In the genomic region with DNA sequence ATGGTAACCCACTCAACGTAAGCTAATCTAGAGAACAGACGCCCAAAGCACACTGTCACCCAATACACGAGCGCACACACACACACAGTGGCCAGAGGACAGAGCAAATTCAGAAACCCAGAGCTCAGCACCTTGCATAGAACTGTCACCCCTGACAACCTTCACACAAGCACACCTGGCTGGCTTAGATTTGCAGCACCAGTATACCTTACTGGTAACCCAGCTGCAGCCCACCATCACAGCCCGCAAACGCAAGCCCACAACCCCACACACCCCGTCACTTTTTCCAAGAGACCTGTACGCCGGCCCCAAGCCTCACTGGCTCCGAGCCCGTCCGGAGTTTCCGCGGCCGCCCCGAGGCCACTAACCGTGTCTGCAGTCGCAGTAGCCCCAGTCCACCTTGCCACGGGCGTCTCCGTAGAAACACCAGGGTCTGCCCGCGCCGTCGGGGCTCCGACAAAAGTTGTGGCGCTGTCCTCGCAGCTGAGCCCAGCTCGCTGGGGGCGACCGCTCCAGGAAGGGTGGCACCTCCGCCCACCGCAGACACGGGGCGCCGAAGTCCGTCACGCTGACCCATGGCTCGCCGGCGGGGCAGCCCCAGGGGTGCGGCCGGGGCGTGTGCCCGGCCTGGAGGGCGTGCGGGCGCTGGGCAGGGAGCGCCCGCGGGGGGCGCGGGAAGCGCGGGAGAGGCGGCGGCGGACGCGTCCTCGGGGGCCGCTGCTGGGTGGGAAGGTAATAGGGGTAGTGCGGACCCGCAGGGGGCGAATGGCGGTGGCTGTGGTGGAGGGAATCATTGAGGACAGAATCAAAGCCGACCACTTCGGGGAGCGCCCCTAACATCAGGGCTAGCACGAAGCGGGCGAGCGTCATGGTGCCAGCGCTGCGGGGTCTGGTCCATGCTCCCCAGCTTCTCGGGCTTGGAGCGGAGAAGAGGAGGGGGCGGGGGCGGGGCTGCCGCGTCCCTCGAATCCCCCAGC, we compare ENCODE assay signal across 8 cellular contexts. TPM values are rescaled to one million over a fixed set of nuclear protein-coding genes. Genes with fewer than 3 reads are reported as not detected.
DNase-seq lines count a peak whose midpoint lies in the region; ATAC-seq and TF ChIP-seq lines count a peak whose summit lies in the region.

No MANE protein-coding gene starts in this region.

- TF ChIP-seq EP300 in esophagus muscularis mucosa (IDR thresholded peaks at IDR 0.05), result no peak

- H3K4me3 ChIP-seq in esophagus muscularis mucosa, result peak overlapping the region; percentile 52 to 67 (median 55)

- H3K9me3 ChIP-seq in esophagus muscularis mucosa, result no peaks in the 10 kb centered on the region

- no peak for TF ChIP-seq POLR2A in esophagus muscularis mucosa (IDR thresholded peaks at IDR 0.05; ENCODE audit: low read depth)

- DNase-seq in D341Med (ENCODE audit: low spot score) (peak; percentile 78), esophagus muscularis mucosa (ENCODE audit: extremely low spot score) (no peak), NCI-H1694 (lab: John Stamatoyannopoulos, UW) (no peak), ureter (ENCODE audit: low spot score) (no peak)
- no peak for DNase-seq in T-helper 2 cell treated with Interferon-gamma antibody and Interleukin-4, amounts not matched to agents 5 μg/mL and 100 μg/mL, for 36 hours (ENCODE audit: low spot score)

- no peaks in the 10 kb centered on the region for H3K9me3 Mint-ChIP-seq in T-helper 2 cell treated with Interferon-gamma antibody and Interleukin-4, amounts not matched to agents 5 μg/mL and 100 μg/mL, for 36 hours
- no peaks in the 10 kb centered on the region for H3K9me3 Mint-ChIP-seq in nephron

- peaks cover 0 to 61% (median 33%) of the 10 kb centered on the region in 4 donors for H3K27me3 ChIP-seq in esophagus muscularis mucosa

- H3K4me1 ChIP-seq in esophagus muscularis mucosa, result peaks cover 5 to 20% (median 18%) of the 10 kb centered on the region in 4 donors

- H3K27ac Mint-ChIP-seq in T-helper 2 cell treated with Interferon-gamma antibody and Interleukin-4, amounts not matched to agents 5 μg/mL and 100 μg/mL, for 36 hours, result no peak overlapping the region
- peak overlapping the region; percentile 75 to 87 (median 81) for H3K27ac Mint-ChIP-seq in nephron

- intact Hi-C loops in esophagus muscularis mucosa (cut with DNase I), result loop anchor here (5.0 kb wide), 1 partner anchor 70 kb away; no protein-coding TSS in a partner anchor

- TF ChIP-seq CTCF in esophagus muscularis mucosa (IDR thresholded peaks at IDR 0.05) (no peak), nephron (IDR thresholded peaks at IDR 0.05; ENCODE audit: unreplicated experiment in 3 of 3) (no peak)

- H3K27me3 Mint-ChIP-seq in T-helper 2 cell treated with Interferon-gamma antibody and Interleukin-4, amounts not matched to agents 5 μg/mL and 100 μg/mL, for 36 hours (ENCODE audit: low read depth), result peaks cover 65% of the 10 kb centered on the region
- H3K27me3 Mint-ChIP-seq in nephron (ENCODE audit: low read depth), result peaks cover 49% of the 10 kb centered on the region

- H3K27ac ChIP-seq in esophagus muscularis mucosa (replicated peaks in 1 of 4), result no peak overlapping the region

- H3K4me1 Mint-ChIP-seq in T-helper 2 cell treated with Interferon-gamma antibody and Interleukin-4, amounts not matched to agents 5 μg/mL and 100 μg/mL, for 36 hours (ENCODE audit: low read depth), result peaks cover 11% of the 10 kb centered on the region
- peaks cover 46% of the 10 kb centered on the region for H3K4me1 Mint-ChIP-seq in nephron

- no peaks in the 10 kb centered on the region for H3K36me3 ChIP-seq in esophagus muscularis mucosa

- peak overlapping the region; percentile 54 for H3K4me3 Mint-ChIP-seq in T-helper 2 cell treated with Interferon-gamma antibody and Interleukin-4, amounts not matched to agents 5 μg/mL and 100 μg/mL, for 36 hours
- H3K4me3 Mint-ChIP-seq in nephron, result peak overlapping the region; percentile 83 to 89 (median 89)

- peak; percentile 8 for ATAC-seq in GM19467 (IDR thresholded peaks at IDR 0.05; ENCODE audit: unreplicated experiment)
- peak; percentile 15 for ATAC-seq in HG03457 (IDR thresholded peaks at IDR 0.05; ENCODE audit: unreplicated experiment)

- WGBS in esophagus muscularis mucosa, result 8% methylated on average over 37 of the region's 82 CpGs

- H3K36me3 Mint-ChIP-seq in T-helper 2 cell treated with Interferon-gamma antibody and Interleukin-4, amounts not matched to agents 5 μg/mL and 100 μg/mL, for 36 hours (ENCODE audit: low read depth), result no peaks in the 10 kb centered on the region
- no peaks in the 10 kb centered on the region for H3K36me3 Mint-ChIP-seq in nephron (ENCODE audit: low read depth)

RNA-seq across cellular contexts. Expression of gene PRSS12, which starts 0.7 kb away (rescaled TPM):
- total RNA-seq in esophagus muscularis mucosa (1 to 10 TPM in 1 of 4 donors, under 1 TPM in 3; under 0.01 to 1.4 (median 0.48) TPM), ureter (2.4 TPM)
